ENCODE assay signal across 11 cellular contexts in the genomic region with DNA sequence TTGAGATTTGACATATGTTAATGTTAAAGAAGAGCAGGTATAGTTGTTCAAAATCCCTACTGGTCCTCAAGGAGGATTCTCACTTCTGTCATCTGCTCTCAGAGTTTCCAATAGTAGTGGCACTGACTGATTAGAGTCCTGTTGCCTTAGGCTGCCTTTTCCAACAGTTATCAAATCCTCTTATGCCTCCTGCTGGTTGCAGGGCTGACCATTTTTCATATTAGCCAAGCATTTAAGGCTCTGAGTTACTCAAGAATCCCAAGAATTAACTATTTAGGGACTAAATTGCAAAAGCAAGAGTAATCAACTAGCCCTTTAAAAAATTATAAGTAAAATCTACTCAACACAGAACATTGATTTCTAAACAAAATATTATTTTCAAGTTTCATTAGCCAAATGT.
DNase-seq lines count a peak whose midpoint lies in the region; ATAC-seq and TF ChIP-seq lines count a peak whose summit lies in the region.
"Had no signal": no experiment of that assay in that cellular context is flagged by ENCODE, and none has a peak within 500 bp of the region (broad histone marks: within the 10 kb centered on the region; RNA-seq: fewer than 3 reads in every experiment).

No MANE protein-coding gene starts in this region.

- H3K27me3 Mint-ChIP-seq in activated T-cell treated with anti-CD3 and anti-CD28 coated beads, Interleukin-2, amount 50 U/mL, for 4 hours (ENCODE audit: low read depth), result no peaks in the 10 kb centered on the region

- H3K79me2 ChIP-seq in Loucy (ENCODE audit: insufficient read depth, low read length), result no peaks in the 10 kb centered on the region

- H3K4me3 Mint-ChIP-seq in activated T-cell treated with anti-CD3 and anti-CD28 coated beads, Interleukin-2, amount 50 U/mL, for 4 hours, result no peak overlapping the region

- H3K36me3 Mint-ChIP-seq in activated T-cell treated with anti-CD3 and anti-CD28 coated beads, Interleukin-2, amount 50 U/mL, for 4 hours (ENCODE audit: insufficient read depth), result no peaks in the 10 kb centered on the region

- no peak overlapping the region for H3K4me2 ChIP-seq in Loucy (ENCODE audit: low read depth, low read length, poor library complexity, severe bottlenecking)

- H3K4me3 ChIP-seq in Loucy (ENCODE audit: low read length, poor library complexity, severe bottlenecking) (no peak overlapping the region), adrenal gland (no peak overlapping the region)

- H3K9ac ChIP-seq in Loucy (ENCODE audit: low read depth, low read length, poor library complexity, severe bottlenecking), result no peak overlapping the region

- intact Hi-C loops in adrenal gland (cut with DNase I), result no loop called here

- TF ChIP-seq CTCF in Loucy (conservative IDR thresholded peaks at IDR 0.05; ENCODE audit: low read length) (peak; percentile 17; the same call in 1 of the 2 replicates), adrenal gland (IDR thresholded peaks at IDR 0.05) (peak in 4 of 6 experiments; percentile 7 to 19 (median 14))

- no peaks in the 10 kb centered on the region for H3K4me1 ChIP-seq in Loucy (ENCODE audit: insufficient read depth, low read length, poor library complexity, severe bottlenecking)
- H3K4me1 ChIP-seq in adrenal gland (replicated peaks in 1 of 2), result no peaks in the 10 kb centered on the region

- no peaks in the 10 kb centered on the region for H3K4me1 Mint-ChIP-seq in activated T-cell treated with anti-CD3 and anti-CD28 coated beads, Interleukin-2, amount 50 U/mL, for 4 hours (ENCODE audit: low read depth)

- TF ChIP-seq POLR2A in adrenal gland (IDR thresholded peaks at IDR 0.05), result no peak

- H3K27me3 ChIP-seq in Loucy (ENCODE audit: insufficient read depth, low read length, poor library complexity, severe bottlenecking) (no peaks in the 10 kb centered on the region), adrenal gland (no peaks in the 10 kb centered on the region)

- no peaks in the 10 kb centered on the region for H3K36me3 ChIP-seq in Loucy (ENCODE audit: insufficient read depth, low read length)
- H3K36me3 ChIP-seq in adrenal gland (replicated peaks in 1 of 2), result no peaks in the 10 kb centered on the region

- no peaks in the 10 kb centered on the region for H3K9me3 Mint-ChIP-seq in activated T-cell treated with anti-CD3 and anti-CD28 coated beads, Interleukin-2, amount 50 U/mL, for 4 hours

- H3K27ac ChIP-seq in adrenal gland, result no peak overlapping the region

- DNase-seq in ELF-1 (ENCODE audit: low read depth, low spot score) (peak; percentile 20), adrenal gland (peak in 1 of 7 donors; percentile 4), midbrain (lab: John Stamatoyannopoulos, UW) (peak; percentile 7), A172 (ENCODE audit: low spot score) (no peak)
- DNase-seq in activated T-cell treated with anti-CD3 and anti-CD28 coated beads, Interleukin-2, amount 50 U/mL, for 4 hours, result no peak
- DNase-seq in effector CD4-positive, alpha-beta T cell, result no peak
- DNase-seq: activated T-cell treated with anti-CD3 and anti-CD28 coated beads for 4 hours, EL, NCI-H187 had no signal

- H3K9me3 ChIP-seq in Loucy (ENCODE audit: insufficient read depth, low read depth, low read length) (no peaks in the 10 kb centered on the region), adrenal gland (replicated peaks in 1 of 3) (no peaks in the 10 kb centered on the region)

- H2AFZ ChIP-seq in Loucy (ENCODE audit: low read length), result no peak overlapping the region

- no peaks in the 10 kb centered on the region for H3F3A ChIP-seq in Loucy (ENCODE audit: low read depth)

- ATAC-seq in activated T-cell treated with anti-CD3 and anti-CD28 coated beads, Interleukin-2, amount 50 U/mL, for 4 hours, result no peak
- no peak for ATAC-seq in HG02981 (IDR thresholded peaks at IDR 0.05; ENCODE audit: unreplicated experiment)

- no peaks in the 10 kb centered on the region for H3K9me2 ChIP-seq in Loucy (replicated peaks; ENCODE audit: low read depth, low read length)

- H4K20me1 ChIP-seq in Loucy (ENCODE audit: insufficient read depth, low read length, poor library complexity, severe bottlenecking), result no peaks in the 10 kb centered on the region

Comparison
In these comparisons a context has a peak if more than half of its experiments do, and no peak if none do; other contexts are left out.
1. DNase-seq: peak in ELF-1 (single experiment) and midbrain (single experiment); none in activated T-cell treated with anti-CD3 and anti-CD28 coated beads, Interleukin-2, amount 50 U/mL, for 4 hours (single experiment), effector CD4-positive, alpha-beta T cell (single experiment) and A172 (single experiment).